ENCODE assay signal across 9 cellular contexts in the genomic region with DNA sequence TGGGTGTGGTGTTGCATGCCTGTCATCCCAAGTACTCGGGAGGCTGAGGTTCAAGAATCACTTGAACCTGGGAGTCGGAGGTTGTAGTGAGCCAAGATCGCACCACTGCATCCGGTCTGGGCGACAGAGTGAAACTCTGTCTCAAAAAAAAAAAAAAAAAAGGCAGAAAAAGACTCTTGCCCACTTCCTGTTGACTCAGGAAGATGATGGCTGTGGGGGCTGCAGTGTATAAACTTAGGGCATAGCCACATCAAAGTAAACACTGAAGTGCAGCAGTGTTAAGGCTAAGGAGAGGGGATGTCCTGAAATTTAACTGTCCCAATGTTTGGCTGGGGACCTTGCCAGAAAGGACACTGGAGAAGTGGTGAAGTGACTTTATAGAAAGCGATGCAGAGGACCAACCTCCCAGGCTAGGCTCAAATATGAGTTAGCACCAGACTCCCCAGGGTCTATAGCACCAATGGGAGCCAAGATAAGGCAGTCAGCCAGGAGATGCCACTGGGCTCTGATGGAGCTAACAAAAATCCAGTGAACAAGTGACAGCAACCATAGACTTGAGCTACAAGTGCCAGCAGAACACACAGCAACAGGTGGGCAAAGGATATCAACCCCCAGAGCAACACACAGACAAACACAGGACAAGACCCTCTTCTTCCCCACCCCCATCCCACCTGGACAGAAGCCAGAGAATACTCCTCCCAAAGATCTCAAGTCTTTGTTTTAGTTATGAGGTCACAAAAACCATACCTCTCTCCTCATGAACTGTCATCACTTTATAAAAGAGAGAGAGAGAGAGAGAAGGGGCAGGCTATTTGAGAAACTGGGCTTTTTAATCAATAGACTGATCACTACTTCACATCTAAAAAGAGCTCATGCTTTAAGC. TPM values are rescaled to one million over a fixed set of nuclear protein-coding genes. Genes with fewer than 3 reads are reported as not detected.
DNase-seq lines count a peak whose midpoint lies in the region; ATAC-seq, FAIRE-seq and TF ChIP-seq lines count a peak whose summit lies in the region.
"Had no signal": no experiment of that assay in that cellular context is flagged by ENCODE, and none has a peak within 500 bp of the region (broad histone marks: within the 10 kb centered on the region; RNA-seq: fewer than 3 reads in every experiment).

No MANE protein-coding gene starts in this region.

- no peak for FAIRE-seq in pancreas (lab: Jason Lieb, UNC)

- TF ChIP-seq CTCF in GM12864 (IDR thresholded peaks at IDR 0.05; ENCODE audit: low read depth, low read length, missing control alignments) (no peak), pancreas (IDR thresholded peaks at IDR 0.05) (no peak)

- no peaks in the 10 kb centered on the region for H3K9me3 ChIP-seq in pancreas

- intact Hi-C loops in pancreas (cut with DNase I), result no loop called here

- 0 out of 2 replicates have a peak, but pooled peaks have one; percentile 15 for TF ChIP-seq POLR2A in Raji (IDR thresholded peaks at IDR 0.05; ENCODE audit: insufficient read depth, low read depth, low read length)

- H3K4me3 ChIP-seq in GM12864 (ENCODE audit: low read depth, low read length) (no peak overlapping the region), pancreas (no peak overlapping the region)
- H3K4me3 ChIP-seq: cardiac muscle cell had no signal

- 47 to 50% methylated on average over 6 of the region's 6 CpGs for WGBS in pancreas, 2 donors

- no peaks in the 10 kb centered on the region for H3K4me1 ChIP-seq in pancreas

- no peak for ATAC-seq in HG02970 (IDR thresholded peaks at IDR 0.05; ENCODE audit: low FRiP score, unreplicated experiment)
- ATAC-seq in pancreas, result no peak

- H3K27ac ChIP-seq in pancreas, result no peak overlapping the region
- H3K27ac ChIP-seq: cardiac muscle cell had no signal

- no peaks in the 10 kb centered on the region for H3K27me3 ChIP-seq in pancreas
- H3K27me3 ChIP-seq: cardiac muscle cell had no signal

- DNase-seq in GM12864 (ENCODE audit: low read depth) (peak; percentile 49), H4 (ENCODE audit: low spot score) (peak; percentile 45), NCI-H510A (lab: John Stamatoyannopoulos, UW) (no peak), SHP77 (lab: John Stamatoyannopoulos, UW) (no peak), pancreas (no peak)
- DNase-seq in central memory CD4-positive, alpha-beta T cell, result peak; percentile 85

- no peaks in the 10 kb centered on the region for H3K36me3 ChIP-seq in pancreas
- H3K36me3 ChIP-seq: cardiac muscle cell had no signal

RNA-seq across cellular contexts. Expression of gene NELL2, which starts 28.0 kb away (rescaled TPM):
- 6.7 and 9.2 TPM in 2 replicates for total RNA-seq in H4 (2014; rRNA removed; shearing (Covaris generic))
- under 1 TPM; 0.28 to 0.79 (median 0.71) TPM for total RNA-seq in pancreas
- under 1 TPM; 0.27 to 0.77 TPM for polyA plus RNA-seq in pancreas

Comparison
In these comparisons a context has a peak if more than half of its experiments do, and no peak if none do; other contexts are left out.
1. DNase-seq: peak in GM12864 (single experiment), H4 (single experiment) and central memory CD4-positive, alpha-beta T cell (single experiment); none in NCI-H510A (single experiment), SHP77 (0 of 2) and pancreas (0 of 6).